In genomic region chr7:66493235-66494181, GRCh38 we compare ENCODE assay signal across 1 cellular context.
TF ChIP-seq lines count a peak whose summit lies in the region.

No MANE protein-coding gene starts in this region.

TF ChIP-seq in H1, 55 proteins besides CTCF, POLR2A, EP300 and RAD21 (continued from another document):
- TF ChIP-seq ATF2 (IDR thresholded peaks at IDR 0.05; ENCODE audit: low read length): peak; percentile 79; the same call in 1 of the 2 replicates
- no peak for TF ChIP-seq SP2 (IDR thresholded peaks at IDR 0.05; ENCODE audit: low read length)
- TF ChIP-seq CBX5 (IDR thresholded peaks at IDR 0.05; ENCODE audit: low read depth, low read length): no peak
- TF ChIP-seq HDAC6 (IDR thresholded peaks at IDR 0.05; ENCODE audit: low read depth, low read length): no peak
- TF ChIP-seq CHD1 (IDR thresholded peaks at IDR 0.05; ENCODE audit: low read depth, low read length): no peak
- no peak for TF ChIP-seq TEAD4 (IDR thresholded peaks at IDR 0.05; ENCODE audit: low read depth, low read length)
- no peak for TF ChIP-seq USF2 (IDR thresholded peaks at IDR 0.05; ENCODE audit: low read length)
- peak; percentile 10; the same call in 1 of the 2 replicates for TF ChIP-seq E2F6 (IDR thresholded peaks at IDR 0.05)
- TF ChIP-seq CHD7 (IDR thresholded peaks at IDR 0.05; ENCODE audit: insufficient replicate concordance, low read length): no peak
- peak; percentile 87 for TF ChIP-seq YY1 (IDR thresholded peaks at IDR 0.05; ENCODE audit: low read depth, low read length)
- no peak for TF ChIP-seq SUZ12 (IDR thresholded peaks at IDR 0.05; ENCODE audit: low read length)
- peak; percentile 89 for TF ChIP-seq TAF1 (IDR thresholded peaks at IDR 0.05; ENCODE audit: low read depth, low read length)
- no peak for TF ChIP-seq RXRA (IDR thresholded peaks at IDR 0.05; ENCODE audit: insufficient read depth, low read depth, low read length)
- no peak for TF ChIP-seq ZNF274 (IDR thresholded peaks at IDR 0.05; ENCODE audit: borderline replicate concordance, extremely low read depth, low read length)
- peak; percentile 51; the same call in 1 of the 2 replicates for TF ChIP-seq SP4 (IDR thresholded peaks at IDR 0.05; ENCODE audit: low read length)
- TF ChIP-seq FOSL1 (IDR thresholded peaks at IDR 0.05; ENCODE audit: insufficient read depth, low read depth, low read length): no peak
- 0 out of 2 replicates have a peak, but pooled peaks have one; percentile 40 for TF ChIP-seq KDM5A (IDR thresholded peaks at IDR 0.05; ENCODE audit: low read length)
- peak; percentile 41 for TF ChIP-seq NRF1 (IDR thresholded peaks at IDR 0.05; ENCODE audit: low read depth, low read length)
- no peak for TF ChIP-seq POU5F1 (IDR thresholded peaks at IDR 0.05; ENCODE audit: low read depth, low read length)
- peak; percentile 0 for TF ChIP-seq NANOG (IDR thresholded peaks at IDR 0.05; ENCODE audit: insufficient read depth, low read depth, low read length, poor library complexity, severe bottlenecking)
- peak; percentile 92 for TF ChIP-seq TBP (IDR thresholded peaks at IDR 0.05; ENCODE audit: low read depth, low read length)
- TF ChIP-seq BACH1 (IDR thresholded peaks at IDR 0.05; ENCODE audit: low read length): no peak
- peak; percentile 53 for TF ChIP-seq TAF7 (optimal IDR thresholded peaks at IDR 0.05; ENCODE audit: borderline replicate concordance, low read depth, low read length)
- TF ChIP-seq BRCA1 (IDR thresholded peaks at IDR 0.05; ENCODE audit: low read depth, low read length): no peak
- no peak for TF ChIP-seq EZH2 (IDR thresholded peaks at IDR 0.05; ENCODE audit: low read depth, low read length, severe bottlenecking)
- TF ChIP-seq SP1 (IDR thresholded peaks at IDR 0.05; ENCODE audit: low read depth, low read length): peak; percentile 77; the same call in 1 of the 2 replicates
- TF ChIP-seq CHD2 (IDR thresholded peaks at IDR 0.05; ENCODE audit: low read length): peak; percentile 18; the same call in 1 of the 2 replicates
- peak; percentile 92 for TF ChIP-seq KDM4A (IDR thresholded peaks at IDR 0.05; ENCODE audit: low read depth, low read length, severe bottlenecking)
- TF ChIP-seq KDM1A (IDR thresholded peaks at IDR 0.05; ENCODE audit: borderline replicate concordance, low read length): no peak
- TF ChIP-seq GABPA (IDR thresholded peaks at IDR 0.05; ENCODE audit: borderline replicate concordance, insufficient read depth, low read length): 0 out of 2 replicates have a peak, but pooled peaks have one; percentile 7
